In genomic region chr5:177005619-177006264, GRCh38 we compare ENCODE assay signal across 8 cellular contexts.
DNase-seq lines count a peak whose midpoint lies in the region; ATAC-seq and TF ChIP-seq lines count a peak whose summit lies in the region.

No MANE protein-coding gene starts in this region.

- peak overlapping the region; percentile 94 for H3K9ac ChIP-seq in mucosa of stomach (ENCODE audit: low read length)

- H3K36me3 ChIP-seq in mucosa of stomach (ENCODE audit: control insufficient read depth, insufficient read depth, low read length) = no peaks in the 10 kb centered on the region

- no peak for TF ChIP-seq POLR2A in erythroblast (IDR thresholded peaks at IDR 0.05; ENCODE audit: low read length)

- H3K27me3 ChIP-seq in mucosa of stomach (ENCODE audit: control insufficient read depth, insufficient read depth, low read length) = no peaks in the 10 kb centered on the region

- no peaks in the 10 kb centered on the region for H3K9me3 ChIP-seq in mucosa of stomach (ENCODE audit: control insufficient read depth, low read length)

- peak; percentile 57 for TF ChIP-seq CTCF in AG09309 (IDR thresholded peaks at IDR 0.05; ENCODE audit: control insufficient read depth, insufficient read depth, low read depth, low read length, missing control alignments)

- DNase-seq in AG09309 (ENCODE audit: low read depth) (no peak), NCI-H82 treated with DMSO at 0.1 percent for 48 hours (lab: John Stamatoyannopoulos, UW; ENCODE audit: unreplicated experiment) (peak; percentile 31), activated T-cell treated with anti-CD3 and anti-CD28 coated beads for 1 hour (ENCODE audit: low read depth) (peak; percentile 57), erythroblast (lab: John Stamatoyannopoulos, UW) (peak; percentile 83 to 86)
- peak; percentile 78 for DNase-seq in stimulated activated CD8-positive, alpha-beta memory T cell treated with anti-CD3 and anti-CD28 coated beads, Interleukin-4, amount 100 ng/mL, for 48 hours

- ATAC-seq in GM18868 (IDR thresholded peaks at IDR 0.05; ENCODE audit: unreplicated experiment) = peak; percentile 55
- peak; percentile 44 for ATAC-seq in HG03159 (IDR thresholded peaks at IDR 0.05; ENCODE audit: unreplicated experiment)

- H3K4me1 ChIP-seq in mucosa of stomach (ENCODE audit: control insufficient read depth, insufficient read depth, low read length) = peaks cover 9% of the 10 kb centered on the region

- H3K4me3 ChIP-seq in AG09309 (ENCODE audit: control insufficient read depth, low read depth, low read length) (peak overlapping the region; percentile 99), mucosa of stomach (ENCODE audit: low read length) (peak overlapping the region; percentile 84)
